ENCODE assay signal across 1 cellular context in the genomic region with DNA sequence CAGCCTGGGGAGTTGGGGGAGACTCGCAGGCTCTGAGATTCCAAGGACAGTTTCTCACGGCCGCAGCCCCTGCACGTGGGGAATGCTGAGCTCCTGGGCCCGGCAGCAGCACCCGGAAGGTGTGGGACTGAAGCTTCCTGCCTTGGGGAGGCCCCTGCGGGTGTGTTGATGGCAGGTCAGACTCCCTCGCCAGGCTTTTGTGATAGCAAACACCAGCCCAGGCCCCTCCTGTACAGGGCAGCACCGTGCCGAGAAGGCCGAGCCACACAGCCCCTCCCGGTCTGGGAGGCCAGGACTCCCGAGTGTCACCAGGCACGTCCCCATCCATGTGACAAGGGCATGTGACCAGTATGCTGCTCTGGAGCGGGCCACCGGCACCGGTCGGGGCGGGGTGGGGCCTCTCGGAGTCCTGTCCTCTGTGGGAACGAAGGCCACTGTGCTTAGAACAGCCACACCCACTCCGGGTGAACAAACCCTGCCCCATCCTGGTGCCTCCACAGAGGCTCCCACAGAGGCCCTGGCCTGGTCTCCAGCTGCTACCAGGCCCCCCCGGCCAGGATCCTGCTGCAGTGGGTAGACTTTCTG.
A peak's percentile ranks its signal among the peaks of the same experiment; 100 is the strongest.
TF ChIP-seq lines count a peak whose summit lies in the region.

No MANE protein-coding gene starts in this region.

TF ChIP-seq in K562, 482 proteins besides CTCF, POLR2A, EP300 and RAD21 (continued from another document):
- TF ChIP-seq, protein P1, sequence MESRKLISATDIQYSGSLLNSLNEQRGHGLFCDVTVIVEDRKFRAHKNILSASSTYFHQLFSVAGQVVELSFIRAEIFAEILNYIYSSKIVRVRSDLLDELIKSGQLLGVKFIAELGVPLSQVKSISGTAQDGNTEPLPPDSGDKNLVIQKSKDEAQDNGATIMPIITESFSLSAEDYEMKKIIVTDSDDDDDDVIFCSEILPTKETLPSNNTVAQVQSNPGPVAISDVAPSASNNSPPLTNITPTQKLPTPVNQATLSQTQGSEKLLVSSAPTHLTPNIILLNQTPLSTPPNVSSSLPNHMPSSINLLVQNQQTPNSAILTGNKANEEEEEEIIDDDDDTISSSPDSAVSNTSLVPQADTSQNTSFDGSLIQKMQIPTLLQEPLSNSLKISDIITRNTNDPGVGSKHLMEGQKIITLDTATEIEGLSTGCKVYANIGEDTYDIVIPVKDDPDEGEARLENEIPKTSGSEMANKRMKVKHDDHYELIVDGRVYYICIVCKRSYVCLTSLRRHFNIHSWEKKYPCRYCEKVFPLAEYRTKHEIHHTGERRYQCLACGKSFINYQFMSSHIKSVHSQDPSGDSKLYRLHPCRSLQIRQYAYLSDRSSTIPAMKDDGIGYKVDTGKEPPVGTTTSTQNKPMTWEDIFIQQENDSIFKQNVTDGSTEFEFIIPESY (CRISPR knock-in tag; IDR thresholded peaks at IDR 0.05), result no peak
- TF ChIP-seq, protein P2, sequence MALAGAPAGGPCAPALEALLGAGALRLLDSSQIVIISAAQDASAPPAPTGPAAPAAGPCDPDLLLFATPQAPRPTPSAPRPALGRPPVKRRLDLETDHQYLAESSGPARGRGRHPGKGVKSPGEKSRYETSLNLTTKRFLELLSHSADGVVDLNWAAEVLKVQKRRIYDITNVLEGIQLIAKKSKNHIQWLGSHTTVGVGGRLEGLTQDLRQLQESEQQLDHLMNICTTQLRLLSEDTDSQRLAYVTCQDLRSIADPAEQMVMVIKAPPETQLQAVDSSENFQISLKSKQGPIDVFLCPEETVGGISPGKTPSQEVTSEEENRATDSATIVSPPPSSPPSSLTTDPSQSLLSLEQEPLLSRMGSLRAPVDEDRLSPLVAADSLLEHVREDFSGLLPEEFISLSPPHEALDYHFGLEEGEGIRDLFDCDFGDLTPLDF (CRISPR knock-in tag; IDR thresholded peaks at IDR 0.05), result no peak
- TF ChIP-seq XRCC5 (IDR thresholded peaks at IDR 0.05; ENCODE audit: low read depth, low read length) (no peak), EWSR1 (IDR thresholded peaks at IDR 0.05; ENCODE audit: borderline replicate concordance, low read depth, partially characterized antibody) (no peak), XRCC3 (IDR thresholded peaks at IDR 0.05) (no peak), ZNF384 (IDR thresholded peaks at IDR 0.05; ENCODE audit: low read depth, low read length) (no peak), YY1 (IDR thresholded peaks at IDR 0.05; ENCODE audit: borderline replicate concordance in 1 of 3, control insufficient read depth in 1 of 3, extremely low read depth in 1 of 3, insufficient read depth in 3 of 3, insufficient read length in 1 of 3, insufficient replicate concordance in 2 of 3, low read depth in 1 of 3, low read length in 2 of 3) (no peak), KDM5B (IDR thresholded peaks at IDR 0.05; ENCODE audit: insufficient replicate concordance, low read depth, low read length) (no peak), THRAP3 (IDR thresholded peaks at IDR 0.05; ENCODE audit: borderline replicate concordance) (no peak), CEBPG (CRISPR knock-in tag; IDR thresholded peaks at IDR 0.05) (no peak), CEBPG (tag; conservative IDR thresholded peaks at IDR 0.05 in 1 of 2, IDR thresholded peaks at IDR 0.05 in 1 of 2) (no peak), U2AF1 (optimal IDR thresholded peaks at IDR 0.05; ENCODE audit: low read depth, low read length) (no peak)
- TF ChIP-seq, protein P3, sequence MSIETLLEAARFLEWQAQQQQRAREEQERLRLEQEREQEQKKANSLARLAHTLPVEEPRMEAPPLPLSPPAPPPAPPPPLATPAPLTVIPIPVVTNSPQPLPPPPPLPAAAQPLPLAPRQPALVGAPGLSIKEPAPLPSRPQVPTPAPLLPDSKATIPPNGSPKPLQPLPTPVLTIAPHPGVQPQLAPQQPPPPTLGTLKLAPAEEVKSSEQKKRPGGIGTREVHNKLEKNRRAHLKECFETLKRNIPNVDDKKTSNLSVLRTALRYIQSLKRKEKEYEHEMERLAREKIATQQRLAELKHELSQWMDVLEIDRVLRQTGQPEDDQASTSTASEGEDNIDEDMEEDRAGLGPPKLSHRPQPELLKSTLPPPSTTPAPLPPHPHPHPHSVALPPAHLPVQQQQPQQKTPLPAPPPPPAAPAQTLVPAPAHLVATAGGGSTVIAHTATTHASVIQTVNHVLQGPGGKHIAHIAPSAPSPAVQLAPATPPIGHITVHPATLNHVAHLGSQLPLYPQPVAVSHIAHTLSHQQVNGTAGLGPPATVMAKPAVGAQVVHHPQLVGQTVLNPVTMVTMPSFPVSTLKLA (conservative IDR thresholded peaks at IDR 0.05), result no peak
- TF ChIP-seq, protein P4, sequence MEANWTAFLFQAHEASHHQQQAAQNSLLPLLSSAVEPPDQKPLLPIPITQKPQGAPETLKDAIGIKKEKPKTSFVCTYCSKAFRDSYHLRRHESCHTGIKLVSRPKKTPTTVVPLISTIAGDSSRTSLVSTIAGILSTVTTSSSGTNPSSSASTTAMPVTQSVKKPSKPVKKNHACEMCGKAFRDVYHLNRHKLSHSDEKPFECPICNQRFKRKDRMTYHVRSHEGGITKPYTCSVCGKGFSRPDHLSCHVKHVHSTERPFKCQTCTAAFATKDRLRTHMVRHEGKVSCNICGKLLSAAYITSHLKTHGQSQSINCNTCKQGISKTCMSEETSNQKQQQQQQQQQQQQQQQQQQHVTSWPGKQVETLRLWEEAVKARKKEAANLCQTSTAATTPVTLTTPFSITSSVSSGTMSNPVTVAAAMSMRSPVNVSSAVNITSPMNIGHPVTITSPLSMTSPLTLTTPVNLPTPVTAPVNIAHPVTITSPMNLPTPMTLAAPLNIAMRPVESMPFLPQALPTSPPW (CRISPR knock-in tag; IDR thresholded peaks at IDR 0.05), result peak; percentile 65; the same call in 1 of the 2 replicates
- TF ChIP-seq, protein P5, sequence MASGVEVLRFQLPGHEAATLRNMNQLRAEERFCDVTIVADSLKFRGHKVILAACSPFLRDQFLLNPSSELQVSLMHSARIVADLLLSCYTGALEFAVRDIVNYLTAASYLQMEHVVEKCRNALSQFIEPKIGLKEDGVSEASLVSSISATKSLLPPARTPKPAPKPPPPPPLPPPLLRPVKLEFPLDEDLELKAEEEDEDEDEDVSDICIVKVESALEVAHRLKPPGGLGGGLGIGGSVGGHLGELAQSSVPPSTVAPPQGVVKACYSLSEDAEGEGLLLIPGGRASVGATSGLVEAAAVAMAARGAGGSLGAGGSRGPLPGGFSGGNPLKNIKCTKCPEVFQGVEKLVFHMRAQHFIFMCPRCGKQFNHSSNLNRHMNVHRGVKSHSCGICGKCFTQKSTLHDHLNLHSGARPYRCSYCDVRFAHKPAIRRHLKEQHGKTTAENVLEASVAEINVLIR (CRISPR knock-in tag; IDR thresholded peaks at IDR 0.05), result no peak
